Comparison of ENCODE assay signal across 18 cellular contexts in the genomic region with DNA sequence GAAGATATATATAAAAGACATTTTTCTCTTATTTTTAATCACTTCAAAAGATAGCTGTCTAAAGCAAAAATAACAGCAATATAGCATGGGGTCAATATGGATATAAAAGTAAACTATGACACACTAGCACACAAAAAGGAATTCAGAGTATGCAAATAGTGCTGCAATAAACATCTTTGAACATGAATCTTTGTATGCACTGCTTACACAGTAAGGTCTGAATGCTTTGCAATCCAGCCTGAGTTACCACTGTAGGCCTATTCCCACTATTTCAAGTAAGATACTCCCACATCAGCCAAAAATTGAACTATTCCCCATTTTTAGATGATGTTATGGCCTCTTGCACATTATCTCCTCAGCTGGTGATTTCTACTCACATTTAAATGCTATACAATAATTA.
"Had no signal": no experiment of that assay in that cellular context is flagged by ENCODE, and none has a peak within 500 bp of the region (broad histone marks: within the 10 kb centered on the region; RNA-seq: fewer than 3 reads in every experiment).

No MANE protein-coding gene starts in this region.

- H3K9me3 ChIP-seq: left lung, pancreas, thyroid gland had no signal

- H3K27ac Mint-ChIP-seq: activated CD8-positive, alpha-beta T cell treated with anti-CD3 and anti-CD28 coated beads for 36 hours; activated naive CD8-positive, alpha-beta T cell; naive B cell; neural progenitor cell; T-helper 1 cell treated with Interleukin-12 subunit alpha and Interleukin-12 subunit beta and Interleukin-4 antibody, amounts not matched to agents 30 μg/mL and 1 μg/mL, for 36 hours had no signal

- H3K27me3 Mint-ChIP-seq: activated CD8-positive, alpha-beta T cell treated with anti-CD3 and anti-CD28 coated beads for 36 hours; activated naive CD8-positive, alpha-beta T cell; effector memory CD8-positive, alpha-beta T cell; naive B cell; stimulated activated memory B cell treated with anti-CD40 and anti-IgM and Interleukin-4, amounts not matched to agents 10 μg/mL and 1 μg/mL and 100 μg/mL, for 72 hours had no signal

- H3K4me3 ChIP-seq: left lung, neural progenitor cell, pancreas, thyroid gland had no signal

- DNase-seq: activated CD4-positive, alpha-beta T cell treated with anti-CD3 and anti-CD28 coated beads for 4 hours; activated CD8-positive, alpha-beta T cell treated with anti-CD3 and anti-CD28 coated beads for 36 hours; activated gamma-delta T cell; activated T-cell treated with anti-CD3 and anti-CD28 coated beads, Interleukin-2, amount 50 U/mL, for 48 hours; brain microvascular endothelial cell; cerebellar nuclear complex; dermis blood vessel endothelial cell; effector memory CD8-positive, alpha-beta T cell; left lung; mammary epithelial cell; naive B cell; pancreas; stimulated activated CD4-positive, alpha-beta T cell treated with anti-CD3 and anti-CD28 coated beads, Interleukin-12 subunit alpha, Interleukin-12 subunit beta, amount 100 ng/mL, for 4 hours; thyroid gland had no signal

- H3K27me3 ChIP-seq: brain microvascular endothelial cell, left lung, neural progenitor cell, pancreas, thyroid gland had no signal

- H3K4me3 Mint-ChIP-seq: activated CD8-positive, alpha-beta T cell treated with anti-CD3 and anti-CD28 coated beads for 36 hours; activated naive CD8-positive, alpha-beta T cell; effector memory CD8-positive, alpha-beta T cell; naive B cell; neural progenitor cell; stimulated activated memory B cell treated with anti-CD40 and anti-IgM and Interleukin-4, amounts not matched to agents 10 μg/mL and 1 μg/mL and 100 μg/mL, for 72 hours; T-helper 1 cell treated with Interleukin-12 subunit alpha and Interleukin-12 subunit beta and Interleukin-4 antibody, amounts not matched to agents 30 μg/mL and 1 μg/mL, for 36 hours had no signal

- H3K4me1 ChIP-seq: left lung, neural progenitor cell, pancreas, thyroid gland had no signal

- H3K27ac ChIP-seq: brain microvascular endothelial cell, left lung, neural progenitor cell, pancreas, thyroid gland had no signal

- H3K4me1 Mint-ChIP-seq: neural progenitor cell had no signal
